In genomic region chr15:72227192-72227586, GRCh38 we compare ENCODE assay signal across 8 cellular contexts. TPM values are rescaled to one million over a fixed set of nuclear protein-coding genes. Genes with fewer than 3 reads are reported as not detected.
A peak's percentile ranks its signal among the peaks of the same experiment; 100 is the strongest.
DNase-seq lines count a peak whose midpoint lies in the region; ATAC-seq and TF ChIP-seq lines count a peak whose summit lies in the region.

No MANE protein-coding gene starts in this region.

- peak overlapping the region; percentile 99 to 100 for H3K27ac ChIP-seq in ascending aorta
- peak overlapping the region; percentile 8 to 45 (median 44) for H3K27ac ChIP-seq in thyroid gland

- 66% methylated on average over 8 of the region's 8 CpGs for WGBS in thyroid gland, 2 donors

- DNase-seq in GM12865 (ENCODE audit: low read depth) (peak; percentile 82), RKO (ENCODE audit: low spot score) (peak; percentile 97), ascending aorta (ENCODE audit: low spot score in 2 of 2) (no peak), memory B cell (ENCODE audit: low spot score in 2 of 2) (no peak), thyroid gland (no peak), GF-D8 (lab: John Stamatoyannopoulos, UW) (no peak), DMS114 treated with DMSO at 0.1 percent for 48 hours (lab: John Stamatoyannopoulos, UW; ENCODE audit: unreplicated experiment) (no peak)

- ATAC-seq in memory B cell (ENCODE audit: low read depth) (no peak), HG03571 (IDR thresholded peaks at IDR 0.05; ENCODE audit: unreplicated experiment) (no peak)

- H3K36me3 ChIP-seq in ascending aorta: no peaks in the 10 kb centered on the region
- H3K36me3 ChIP-seq in thyroid gland: no peaks in the 10 kb centered on the region

- H3K27me3 ChIP-seq in ascending aorta (no peaks in the 10 kb centered on the region), thyroid gland (no peaks in the 10 kb centered on the region)

- peaks cover 57% of the 10 kb centered on the region for H3K4me1 Mint-ChIP-seq in memory B cell

- H3K27me3 Mint-ChIP-seq in memory B cell: no peaks in the 10 kb centered on the region

- no peaks in the 10 kb centered on the region for H3K9me3 ChIP-seq in ascending aorta
- H3K9me3 ChIP-seq in thyroid gland: no peaks in the 10 kb centered on the region

- peak overlapping the region; percentile 71 for H3K4me3 Mint-ChIP-seq in memory B cell

- intact Hi-C loops in ascending aorta (cut with DNase I): no loop called here
- intact Hi-C loops in thyroid gland (cut with DNase I): no loop called here

- H3K36me3 Mint-ChIP-seq in memory B cell: peaks cover 15% of the 10 kb centered on the region

- TF ChIP-seq CTCF in GM12865 (IDR thresholded peaks at IDR 0.05; ENCODE audit: insufficient read depth, low read depth, low read length, missing control alignments) (no peak), ascending aorta (IDR thresholded peaks at IDR 0.05) (no peak), thyroid gland (IDR thresholded peaks at IDR 0.05) (no peak)

- no peaks in the 10 kb centered on the region for H3K9me3 Mint-ChIP-seq in memory B cell

- peak overlapping the region; percentile 96 for H3K27ac Mint-ChIP-seq in memory B cell

- TF ChIP-seq POLR2A in thyroid gland (IDR thresholded peaks at IDR 0.05): no peak

- peak overlapping the region; percentile 91 for H3K4me3 ChIP-seq in GM12865 (ENCODE audit: low read depth, low read length)
- H3K4me3 ChIP-seq in ascending aorta: no peak overlapping the region
- no peak overlapping the region for H3K4me3 ChIP-seq in thyroid gland (replicated peaks in 1 of 3)

- H3K4me1 ChIP-seq in ascending aorta (peaks cover 12 to 44% of the 10 kb centered on the region in 2 donors), thyroid gland (peaks cover 35 to 45% of the 10 kb centered on the region in 2 donors)

RNA-seq across cellular contexts. Expression of gene PKM, which starts 3.8 kb away (rescaled TPM):
- total RNA-seq in ascending aorta: 313 TPM
- total RNA-seq in thyroid gland: 100 to 1,000 TPM; 270 to 587 (median 340) TPM

RNA-seq across cellular contexts. Expression of gene GRAMD2A, which starts 29.6 kb away (rescaled TPM):
- total RNA-seq in ascending aorta (not detected), thyroid gland (10 to 100 TPM in 1 of 4 donors, 1 to 10 TPM in 3; 8.8 to 26.9 (median 9.0) TPM)

RNA-seq across cellular contexts. Expression of gene PARP6, which starts 45.2 kb away (rescaled TPM):
- total RNA-seq in ascending aorta (26.5 TPM), thyroid gland (10 to 100 TPM; 54.2 to 98.0 (median 70.4) TPM)

Comparison
In these comparisons a context has a peak if more than half of its experiments do, and no peak if none do; other contexts are left out.
1. DNase-seq: peak in GM12865 (single experiment) and RKO (single experiment); none in ascending aorta (0 of 2), memory B cell (0 of 2), thyroid gland (0 of 2), GF-D8 (single experiment) and DMS114 treated with DMSO at 0.1 percent for 48 hours (single experiment).